Comparison of ENCODE assay signal across 1 cellular context in the genomic region with DNA sequence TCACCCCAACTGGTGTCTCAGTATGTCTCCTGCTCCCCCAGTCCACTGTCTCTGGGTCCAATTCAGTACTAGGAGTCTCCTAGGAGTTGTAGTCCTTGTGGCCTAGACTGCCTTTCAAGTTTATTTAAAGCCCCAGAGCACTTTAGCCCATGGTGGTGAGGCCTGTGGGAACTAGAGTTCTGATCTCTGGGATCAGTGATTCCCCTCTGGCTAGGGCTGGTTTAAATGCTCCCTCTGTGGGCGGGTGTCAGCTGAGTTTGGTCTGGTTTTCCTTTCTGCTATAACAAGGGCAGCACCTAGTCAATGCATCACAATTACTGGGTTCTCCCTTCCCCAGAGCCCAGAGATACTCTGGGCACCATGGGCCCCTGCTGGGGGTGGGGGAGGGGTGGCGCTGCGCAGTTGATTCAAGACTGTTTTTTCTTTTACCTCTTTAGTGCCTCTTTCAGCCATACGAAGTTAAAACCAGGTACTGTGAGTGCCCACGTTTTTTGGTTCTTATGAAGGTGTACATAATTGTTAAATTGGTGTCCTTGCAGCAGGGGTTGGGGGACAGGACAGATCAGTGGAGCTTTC.
TF ChIP-seq lines count a peak whose summit lies in the region.

No MANE protein-coding gene starts in this region.

TF ChIP-seq in WTC11, 78 proteins besides CTCF, POLR2A, EP300 and RAD21 (continued from another document):
- TF ChIP-seq ZNF532 (CRISPR knock-in tag; IDR thresholded peaks at IDR 0.05; ENCODE audit: borderline replicate concordance) (no peak), ZNF138 (CRISPR knock-in tag; conservative IDR thresholded peaks at IDR 0.05) (no peak), ZNF671 (CRISPR knock-in tag; IDR thresholded peaks at IDR 0.05) (no peak), ATF1 (CRISPR knock-in tag; IDR thresholded peaks at IDR 0.05) (no peak), FOXK1 (CRISPR knock-in tag; IDR thresholded peaks at IDR 0.05) (no peak), SMAD4 (CRISPR knock-in tag; IDR thresholded peaks at IDR 0.05) (no peak), FOXP1 (CRISPR knock-in tag; IDR thresholded peaks at IDR 0.05; ENCODE audit: borderline replicate concordance) (no peak), MLX (CRISPR knock-in tag; IDR thresholded peaks at IDR 0.05) (no peak), ZNF317 (CRISPR knock-in tag; IDR thresholded peaks at IDR 0.05; ENCODE audit: borderline replicate concordance, low read depth) (no peak), E2F1 (CRISPR knock-in tag; IDR thresholded peaks at IDR 0.05) (no peak), TP53 (CRISPR knock-in tag; IDR thresholded peaks at IDR 0.05) (no peak), SMAD3 (CRISPR knock-in tag; IDR thresholded peaks at IDR 0.05; ENCODE audit: borderline replicate concordance) (no peak), NR1H2 (CRISPR knock-in tag; IDR thresholded peaks at IDR 0.05) (no peak), ZNF263 (CRISPR knock-in tag; IDR thresholded peaks at IDR 0.05; ENCODE audit: low read depth) (no peak)
- TF ChIP-seq, protein P1, sequence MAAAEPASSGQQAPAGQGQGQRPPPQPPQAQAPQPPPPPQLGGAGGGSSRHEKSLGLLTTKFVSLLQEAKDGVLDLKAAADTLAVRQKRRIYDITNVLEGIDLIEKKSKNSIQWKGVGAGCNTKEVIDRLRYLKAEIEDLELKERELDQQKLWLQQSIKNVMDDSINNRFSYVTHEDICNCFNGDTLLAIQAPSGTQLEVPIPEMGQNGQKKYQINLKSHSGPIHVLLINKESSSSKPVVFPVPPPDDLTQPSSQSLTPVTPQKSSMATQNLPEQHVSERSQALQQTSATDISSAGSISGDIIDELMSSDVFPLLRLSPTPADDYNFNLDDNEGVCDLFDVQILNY (CRISPR knock-in tag; IDR thresholded peaks at IDR 0.05): no peak
